30 cellular contexts compared by ENCODE assay signal in the genomic region with DNA sequence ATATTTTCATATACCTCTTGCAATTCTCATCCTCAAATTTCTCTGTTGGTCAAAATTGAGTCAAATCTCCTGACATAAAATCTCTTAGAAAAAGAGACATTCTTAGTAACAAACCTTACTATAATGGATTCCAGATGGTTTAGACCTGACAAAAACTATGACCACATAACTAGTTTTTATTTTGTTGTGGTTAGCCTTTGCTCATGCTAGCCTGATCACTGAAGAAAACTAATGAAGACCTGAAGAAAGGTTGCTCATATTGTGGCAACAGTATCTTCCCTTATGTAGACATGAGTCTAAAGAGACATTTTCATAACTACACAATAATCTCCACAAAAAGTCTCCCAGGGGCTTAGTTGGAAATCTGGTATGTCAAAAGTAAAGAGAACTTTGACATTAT.
"Had no signal": no experiment of that assay in that cellular context is flagged by ENCODE, and none has a peak within 500 bp of the region (broad histone marks: within the 10 kb centered on the region; RNA-seq: fewer than 3 reads in every experiment).

No MANE protein-coding gene starts in this region.

- H3K27me3 ChIP-seq: ascending aorta, esophagus muscularis mucosa had no signal

- H3K9me3 Mint-ChIP-seq: activated CD4-positive, alpha-beta memory T cell treated with anti-CD3 and anti-CD28 coated beads for 36 hours; activated CD4-positive, alpha-beta T cell treated with anti-CD3 and anti-CD28 coated beads, Interleukin-2, amount 10 ng/mL, durations not matched to agents 24 days and 14 days; activated naive CD4-positive, alpha-beta T cell treated with anti-CD3 and anti-CD28 coated beads, Interleukin-2, amount 10 ng/mL, durations not matched to agents 7 days and 5 days; activated naive CD4-positive, alpha-beta T cell treated with anti-CD3 and anti-CD28 coated beads, Interleukin-2, amount 50 U/mL, for 72 hours; activated naive CD8-positive, alpha-beta T cell treated with anti-CD3 and anti-CD28 coated beads, Interleukin-2, amount 10 ng/mL, durations not matched to agents 7 days and 5 days; effector memory CD8-positive, alpha-beta T cell; T-helper 2 cell treated with Interferon-gamma antibody and Interleukin-4, amounts not matched to agents 5 μg/mL and 100 μg/mL, for 36 hours had no signal

- H3K4me3 Mint-ChIP-seq: activated CD4-positive, alpha-beta memory T cell treated with anti-CD3 and anti-CD28 coated beads for 36 hours; activated CD4-positive, alpha-beta T cell treated with anti-CD3 and anti-CD28 coated beads for 36 hours; activated CD4-positive, alpha-beta T cell treated with anti-CD3 and anti-CD28 coated beads, Interleukin-2, amount 10 ng/mL, durations not matched to agents 24 days and 14 days; activated CD8-positive, alpha-beta memory T cell treated with anti-CD3 and anti-CD28 coated beads, Interleukin-2, amount 10 ng/mL, durations not matched to agents 7 days and 5 days; activated CD8-positive, alpha-beta T cell treated with anti-CD3 and anti-CD28 coated beads, Interleukin-2, amount 10 ng/mL, durations not matched to agents 7 days and 5 days; activated naive CD4-positive, alpha-beta T cell treated with anti-CD3 and anti-CD28 coated beads, Interleukin-2, amount 10 ng/mL, durations not matched to agents 7 days and 5 days; activated naive CD8-positive, alpha-beta T cell treated with anti-CD3 and anti-CD28 coated beads, Interleukin-2, amount 10 ng/mL, durations not matched to agents 7 days and 5 days; effector memory CD8-positive, alpha-beta T cell; T-helper 17 cell; T-helper 2 cell treated with Interferon-gamma antibody and Interleukin-4, amounts not matched to agents 5 μg/mL and 100 μg/mL, for 36 hours had no signal

- H3K4me1 ChIP-seq: ascending aorta, esophagus muscularis mucosa, gastroesophageal sphincter had no signal

- DNase-seq: activated CD4-positive, alpha-beta memory T cell treated with anti-CD3 and anti-CD28 coated beads for 36 hours; activated CD4-positive, alpha-beta T cell treated with anti-CD3 and anti-CD28 coated beads for 36 hours; activated CD4-positive, alpha-beta T cell treated with anti-CD3 and anti-CD28 coated beads, Interleukin-2, amount 10 ng/mL, durations not matched to agents 24 days and 14 days; activated CD4-positive, CD25-positive, alpha-beta regulatory T cell; activated CD4-positive, CD25-positive, alpha-beta regulatory T cell treated with anti-CD3 and anti-CD28 coated beads, Interleukin-2, amount 50 U/mL, for 72 hours; activated CD8-positive, alpha-beta memory T cell treated with anti-CD3 and anti-CD28 coated beads, Interleukin-2, amount 10 ng/mL, durations not matched to agents 7 days and 5 days; activated CD8-positive, alpha-beta memory T cell treated with anti-CD3 and anti-CD28 coated beads, Interleukin-2, amount 50 U/mL, for 4 hours; activated CD8-positive, alpha-beta T cell treated with anti-CD3 and anti-CD28 coated beads, Interleukin-2, amount 10 ng/mL, durations not matched to agents 7 days and 5 days; activated gamma-delta T cell; activated naive CD4-positive, alpha-beta T cell; activated naive CD4-positive, alpha-beta T cell treated with anti-CD3 and anti-CD28 coated beads, Interleukin-2, amount 10 ng/mL, durations not matched to agents 7 days and 5 days; activated naive CD8-positive, alpha-beta T cell treated with anti-CD3 and anti-CD28 coated beads, Interleukin-2, amount 10 ng/mL, durations not matched to agents 7 days and 5 days; activated T-cell treated with anti-CD3 and anti-CD28 coated beads, Interleukin-2, amount 50 U/mL, for 1 hour; activated T-cell treated with anti-CD3 and anti-CD28 coated beads, Interleukin-2, amount 50 U/mL, for 48 hours; caudate nucleus; cortex of kidney; dermis blood vessel endothelial cell; effector CD4-positive, alpha-beta T cell; effector memory CD8-positive, alpha-beta T cell; erythroblast; foreskin melanocyte; head of caudate nucleus; hippocampal formation; T-helper 17 cell; T1000 had no signal

- H3K36me3 ChIP-seq: ascending aorta, esophagus muscularis mucosa, gastroesophageal sphincter had no signal

- ATAC-seq: activated CD4-positive, alpha-beta T cell treated with anti-CD3 and anti-CD28 coated beads for 36 hours; activated CD8-positive, alpha-beta memory T cell treated with anti-CD3 and anti-CD28 coated beads, Interleukin-2, amount 10 ng/mL, durations not matched to agents 7 days and 5 days; activated CD8-positive, alpha-beta T cell treated with anti-CD3 and anti-CD28 coated beads, Interleukin-2, amount 10 ng/mL, durations not matched to agents 7 days and 5 days; activated naive CD4-positive, alpha-beta T cell treated with anti-CD3 and anti-CD28 coated beads, Interleukin-2, amount 50 U/mL, for 72 hours; effector memory CD8-positive, alpha-beta T cell; gastroesophageal sphincter; T-helper 17 cell had no signal

- H3K27ac ChIP-seq: ascending aorta, esophagus muscularis mucosa, gastroesophageal sphincter had no signal

- H3K27me3 Mint-ChIP-seq: activated naive CD4-positive, alpha-beta T cell treated with anti-CD3 and anti-CD28 coated beads, Interleukin-2, amount 10 ng/mL, durations not matched to agents 7 days and 5 days; activated naive CD8-positive, alpha-beta T cell treated with anti-CD3 and anti-CD28 coated beads, Interleukin-2, amount 10 ng/mL, durations not matched to agents 7 days and 5 days had no signal

- H3K36me3 Mint-ChIP-seq: activated CD4-positive, alpha-beta memory T cell treated with anti-CD3 and anti-CD28 coated beads for 36 hours; activated CD8-positive, alpha-beta memory T cell treated with anti-CD3 and anti-CD28 coated beads, Interleukin-2, amount 10 ng/mL, durations not matched to agents 7 days and 5 days; activated naive CD4-positive, alpha-beta T cell treated with anti-CD3 and anti-CD28 coated beads, Interleukin-2, amount 10 ng/mL, durations not matched to agents 7 days and 5 days; activated naive CD4-positive, alpha-beta T cell treated with anti-CD3 and anti-CD28 coated beads, Interleukin-2, amount 50 U/mL, for 72 hours; activated naive CD8-positive, alpha-beta T cell treated with anti-CD3 and anti-CD28 coated beads, Interleukin-2, amount 10 ng/mL, durations not matched to agents 7 days and 5 days had no signal

- H3K4me3 ChIP-seq: ascending aorta, esophagus muscularis mucosa, gastroesophageal sphincter had no signal

- H3K9me3 ChIP-seq: ascending aorta, esophagus muscularis mucosa, gastroesophageal sphincter had no signal

- H3K4me1 Mint-ChIP-seq: activated CD4-positive, alpha-beta T cell treated with anti-CD3 and anti-CD28 coated beads for 36 hours; activated CD4-positive, alpha-beta T cell treated with anti-CD3 and anti-CD28 coated beads, Interleukin-2, amount 10 ng/mL, durations not matched to agents 24 days and 14 days; activated CD8-positive, alpha-beta memory T cell treated with anti-CD3 and anti-CD28 coated beads, Interleukin-2, amount 10 ng/mL, durations not matched to agents 7 days and 5 days; activated naive CD4-positive, alpha-beta T cell treated with anti-CD3 and anti-CD28 coated beads, Interleukin-2, amount 10 ng/mL, durations not matched to agents 7 days and 5 days; activated naive CD8-positive, alpha-beta T cell treated with anti-CD3 and anti-CD28 coated beads, Interleukin-2, amount 10 ng/mL, durations not matched to agents 7 days and 5 days; T-helper 17 cell had no signal

- H3K27ac Mint-ChIP-seq: activated CD4-positive, alpha-beta memory T cell treated with anti-CD3 and anti-CD28 coated beads for 36 hours; activated CD4-positive, alpha-beta T cell treated with anti-CD3 and anti-CD28 coated beads for 36 hours; activated CD4-positive, alpha-beta T cell treated with anti-CD3 and anti-CD28 coated beads, Interleukin-2, amount 10 ng/mL, durations not matched to agents 24 days and 14 days; activated CD8-positive, alpha-beta memory T cell treated with anti-CD3 and anti-CD28 coated beads, Interleukin-2, amount 10 ng/mL, durations not matched to agents 7 days and 5 days; activated CD8-positive, alpha-beta T cell treated with anti-CD3 and anti-CD28 coated beads, Interleukin-2, amount 10 ng/mL, durations not matched to agents 7 days and 5 days; activated naive CD4-positive, alpha-beta T cell treated with anti-CD3 and anti-CD28 coated beads, Interleukin-2, amount 10 ng/mL, durations not matched to agents 7 days and 5 days; activated naive CD4-positive, alpha-beta T cell treated with anti-CD3 and anti-CD28 coated beads, Interleukin-2, amount 50 U/mL, for 72 hours; activated naive CD8-positive, alpha-beta T cell treated with anti-CD3 and anti-CD28 coated beads, Interleukin-2, amount 10 ng/mL, durations not matched to agents 7 days and 5 days; effector memory CD8-positive, alpha-beta T cell; T-helper 17 cell; T-helper 2 cell treated with Interferon-gamma antibody and Interleukin-4, amounts not matched to agents 5 μg/mL and 100 μg/mL, for 36 hours had no signal
